ENCODE assay signal across 26 cellular contexts in genomic region chrX:18579495-18579894, GRCh38.
"Had no signal": no experiment of that assay in that cellular context is flagged by ENCODE, and none has a peak within 500 bp of the region (broad histone marks: within the 10 kb centered on the region; RNA-seq: fewer than 3 reads in every experiment).

No MANE protein-coding gene starts in this region.

- H3K36me3 Mint-ChIP-seq: mesothelial cell of epicardium had no signal

- DNase-seq: colonic mucosa; cortex of kidney; effector CD8-positive, alpha-beta T cell; effector memory CD8-positive, alpha-beta T cell; endodermal cell; erythroblast; foreskin keratinocyte; head of caudate nucleus; heart right ventricle; hippocampal formation; left cardiac atrium; left lung; left ventricle myocardium superior; lower lobe of right lung; mesenchymal stem cell; mucosa of descending colon; naive B cell had no signal

- H3K4me1 ChIP-seq: colonic mucosa, gastroesophageal sphincter, left lung, lower lobe of right lung had no signal

- H3K4me3 Mint-ChIP-seq: dendritic cell treated with granulocyte-macrophage colony-stimulating factor and Interleukin-4, amounts not matched to agents 40 ng/mL and 50 ng/mL, for 4 days; effector memory CD8-positive, alpha-beta T cell; endodermal cell; mesothelial cell of epicardium; naive B cell had no signal

- H3K9me3 Mint-ChIP-seq: dendritic cell treated with granulocyte-macrophage colony-stimulating factor and Interleukin-4, amounts not matched to agents 40 ng/mL and 50 ng/mL, for 4 days; effector memory CD8-positive, alpha-beta T cell; naive B cell had no signal

- H3K27ac ChIP-seq: colonic mucosa, epithelial cell of prostate, foreskin keratinocyte, gastroesophageal sphincter, heart right ventricle, left lung, lower lobe of right lung had no signal

- ATAC-seq: effector memory CD8-positive, alpha-beta T cell; esophagus mucosa; foreskin keratinocyte; gastroesophageal sphincter; heart right ventricle; left cardiac atrium; left lung; left ventricle myocardium superior; lower lobe of right lung; mucosa of descending colon had no signal

- H3K9me3 ChIP-seq: colonic mucosa, gastroesophageal sphincter, heart right ventricle, left lung, lower lobe of right lung, mucosa of descending colon had no signal

- H3K4me1 Mint-ChIP-seq: endodermal cell, mesothelial cell of epicardium, naive B cell had no signal

- H3K36me3 ChIP-seq: colonic mucosa had no signal

- H3K27me3 ChIP-seq: colonic mucosa, foreskin keratinocyte, gastroesophageal sphincter, heart right ventricle, left lung had no signal

- H3K4me3 ChIP-seq: colonic mucosa, gastroesophageal sphincter, heart right ventricle, left lung, lower lobe of right lung, mucosa of descending colon had no signal

- FAIRE-seq: endometrium, frontal cortex, islet of Langerhans, keratinocyte had no signal

- H3K27me3 Mint-ChIP-seq: dendritic cell treated with granulocyte-macrophage colony-stimulating factor and Interleukin-4, amounts not matched to agents 40 ng/mL and 50 ng/mL, for 4 days; effector memory CD8-positive, alpha-beta T cell; naive B cell had no signal

- H3K27ac Mint-ChIP-seq: dendritic cell treated with granulocyte-macrophage colony-stimulating factor and Interleukin-4, amounts not matched to agents 40 ng/mL and 50 ng/mL, for 4 days; effector memory CD8-positive, alpha-beta T cell; endodermal cell; mesothelial cell of epicardium; naive B cell had no signal
